Comparison of ENCODE assay signal across 18 cellular contexts in the genomic region with DNA sequence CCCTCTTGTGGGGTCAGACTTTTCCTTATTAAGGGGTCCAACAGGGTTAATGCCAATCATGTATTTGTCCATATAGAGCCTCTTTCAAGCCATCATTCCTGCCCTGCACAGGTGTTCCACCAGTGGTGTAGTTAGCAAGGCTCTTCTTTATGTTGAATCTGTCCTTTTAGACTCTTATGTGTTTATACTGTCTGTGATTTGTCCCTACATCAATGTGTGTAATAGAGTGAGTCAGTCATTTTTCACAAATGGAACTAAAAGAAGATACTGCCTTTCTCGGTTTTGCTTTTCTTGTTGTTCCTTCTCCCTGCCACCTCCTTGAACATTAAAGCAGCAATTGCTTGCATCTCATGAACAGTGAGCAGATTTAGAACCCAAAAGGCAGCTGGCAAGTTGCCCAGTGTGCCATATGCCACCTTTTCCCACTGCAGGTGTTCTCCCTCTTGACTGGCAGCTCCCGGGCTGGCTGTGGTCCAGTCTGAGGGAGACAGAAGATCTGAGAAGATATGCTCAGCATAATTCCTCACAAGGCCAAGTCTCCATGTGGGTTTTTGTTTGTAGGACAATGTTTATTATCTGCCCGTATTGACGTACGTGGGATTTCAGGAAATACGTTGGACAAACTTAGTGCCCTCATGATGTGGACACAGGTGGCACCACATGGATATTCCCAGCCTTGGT.
DNase-seq lines count a peak whose midpoint lies in the region; ATAC-seq, FAIRE-seq and TF ChIP-seq lines count a peak whose summit lies in the region.
"Had no signal": no experiment of that assay in that cellular context is flagged by ENCODE, and none has a peak within 500 bp of the region (broad histone marks: within the 10 kb centered on the region; RNA-seq: fewer than 3 reads in every experiment).

No MANE protein-coding gene starts in this region.

- H3K27me3 ChIP-seq in vagina (no peaks in the 10 kb centered on the region), PC-3 (ENCODE audit: low read length) (0 out of 2 replicates have a peak, but pooled peaks cover 3% of the 10 kb centered on the region)
- H3K27me3 ChIP-seq: upper lobe of left lung had no signal

- TF ChIP-seq CTCF in vagina (IDR thresholded peaks at IDR 0.05) (no peak), PC-3 (conservative IDR thresholded peaks at IDR 0.05; ENCODE audit: low read depth, low read length) (no peak)

- no peak overlapping the region for H3K9ac ChIP-seq in PC-3 (ENCODE audit: low read length)

- no peaks in the 10 kb centered on the region for H3F3A ChIP-seq in PC-3 (ENCODE audit: low read length, unreplicated experiment)

- no TSS peak for BruUV-seq in PC-3 (replicated peaks; lab: Mats Ljungman, UMichigan)

- intact Hi-C loops in vagina (cut with DNase I): no loop called here
- intact Hi-C loops in PC-3 (cut with micrococcal nuclease): no loop called here

- H3K9me2 ChIP-seq in PC-3 (replicated peaks; ENCODE audit: low read length): no peaks in the 10 kb centered on the region

- H3K4me1 ChIP-seq in vagina (no peaks in the 10 kb centered on the region), PC-3 (ENCODE audit: insufficient read depth, low read length) (no peaks in the 10 kb centered on the region)
- H3K4me1 ChIP-seq: spleen, upper lobe of left lung had no signal

- no peak for ATAC-seq in HG02623 (IDR thresholded peaks at IDR 0.05; ENCODE audit: unreplicated experiment)
- ATAC-seq in PC-3: no peak
- ATAC-seq: naive thymus-derived CD8-positive, alpha-beta T cell; Panc1 had no signal

- no peak overlapping the region for H3K27ac ChIP-seq in vagina
- H3K27ac ChIP-seq in PC-3 (ENCODE audit: low read length): no peak overlapping the region
- H3K27ac ChIP-seq: coronary artery, HL-60, spleen, upper lobe of left lung, VCaP had no signal

- DNase-seq in D341Med (ENCODE audit: low spot score) (peak; percentile 49), NCI-H1105 (lab: John Stamatoyannopoulos, UW) (peak; percentile 95), NCI-H510A treated with DMSO at 0.1 percent for 48 hours (lab: John Stamatoyannopoulos, UW) (peak; percentile 75), cerebellar cortex (ENCODE audit: low spot score) (peak; percentile 96), vagina (ENCODE audit: extremely low spot score in 2 of 2) (no peak), GM12892 (ENCODE audit: insufficient read length) (no peak), PC-3 (no peak)
- DNase-seq: naive thymus-derived CD8-positive, alpha-beta T cell; NCI-H1930; spleen; stimulated activated naive CD4-positive, alpha-beta T cell; SW 1271; upper lobe of left lung had no signal

- CTCF ChIA-PET in PC-3 (lab: Charles Lee): no interaction called here

- H3K4me2 ChIP-seq in PC-3 (ENCODE audit: low read length): no peak overlapping the region

- H3K79me2 ChIP-seq in PC-3 (ENCODE audit: low read length): no peaks in the 10 kb centered on the region

- no peaks in the 10 kb centered on the region for H3K9me3 ChIP-seq in vagina
- no peaks in the 10 kb centered on the region for H3K9me3 ChIP-seq in PC-3 (ENCODE audit: low read length)
- H3K9me3 ChIP-seq: spleen, upper lobe of left lung had no signal

- FAIRE-seq in GM12892 (lab: Jason Lieb, UNC): no peak

- no peak overlapping the region for H2AFZ ChIP-seq in PC-3 (ENCODE audit: low read length)

- no peak for TF ChIP-seq POLR2A in vagina (IDR thresholded peaks at IDR 0.05)
- no peak for TF ChIP-seq POLR2A in GM12892 (IDR thresholded peaks at IDR 0.05; ENCODE audit: low read depth, low read length)

- POLR2A ChIA-PET in PC-3 (lab: Charles Lee; ENCODE audit: unreplicated experiment): no interaction called here

- H4K20me1 ChIP-seq in PC-3 (ENCODE audit: low read length): no peaks in the 10 kb centered on the region

- H3K36me3 ChIP-seq in vagina: no peaks in the 10 kb centered on the region
- H3K36me3 ChIP-seq in PC-3 (ENCODE audit: low read depth, low read length): no peaks in the 10 kb centered on the region
- H3K36me3 ChIP-seq: spleen, upper lobe of left lung had no signal

- H3K4me3 ChIP-seq in vagina (no peak overlapping the region), PC-3 (ENCODE audit: low read length) (no peak overlapping the region)
- H3K4me3 ChIP-seq: coronary artery, spleen, upper lobe of left lung had no signal

Comparison
In these comparisons a context has a peak if more than half of its experiments do, and no peak if none do; other contexts are left out.
1. DNase-seq: peak in D341Med (single experiment), NCI-H1105 (single experiment), NCI-H510A treated with DMSO at 0.1 percent for 48 hours (single experiment) and cerebellar cortex (single experiment); none in vagina (0 of 2), GM12892 (single experiment) and PC-3 (single experiment).